ENCODE assay signal across 12 cellular contexts in the genomic region with DNA sequence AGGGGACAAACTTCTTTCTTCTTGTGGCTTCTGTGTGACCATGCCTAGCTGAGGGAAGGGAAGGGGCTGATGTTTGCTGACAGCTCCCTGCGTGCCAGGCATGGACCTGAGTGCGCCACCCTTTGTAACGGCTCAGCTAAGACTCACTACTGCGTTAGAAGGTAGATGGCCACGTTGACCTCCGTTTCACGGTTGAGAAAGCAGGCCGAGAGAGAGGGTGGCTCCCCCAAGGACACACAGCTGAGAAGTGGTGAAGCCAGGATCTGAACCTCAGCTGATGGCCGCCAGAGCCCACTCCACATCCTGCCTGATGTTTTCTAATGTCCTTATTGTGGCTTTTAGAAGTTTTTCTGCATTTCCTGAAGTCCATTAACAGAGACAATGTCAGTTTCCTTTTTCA. TPM values are rescaled to one million over a fixed set of nuclear protein-coding genes. Genes with fewer than 3 reads are reported as not detected.
DNase-seq lines count a peak whose midpoint lies in the region; ATAC-seq and TF ChIP-seq lines count a peak whose summit lies in the region.
"Had no signal": no experiment of that assay in that cellular context is flagged by ENCODE, and none has a peak within 500 bp of the region (broad histone marks: within the 10 kb centered on the region; RNA-seq: fewer than 3 reads in every experiment).

No MANE protein-coding gene starts in this region.

- no peak overlapping the region for H3K23ac ChIP-seq in neuronal stem cell (ENCODE audit: low read depth, low read length, poor library complexity)

- intact Hi-C loops in cardiac septum (cut with DNase I): no loop called here

- H2AFZ ChIP-seq in GM23338 (no peak overlapping the region), neuronal stem cell (ENCODE audit: low read length) (no peak overlapping the region)

- H3K9me2 ChIP-seq in GM23338 (ENCODE audit: insufficient read depth): peaks cover 6% of the 10 kb centered on the region; the same call in 1 of the 2 replicates

- no peaks in the 10 kb centered on the region for H3F3A ChIP-seq in GM23338 (replicated peaks; ENCODE audit: low read depth)

- no peak for TF ChIP-seq CTCF in GM23338 (conservative IDR thresholded peaks at IDR 0.05; ENCODE audit: low read depth in 2 of 2)

- H3K9ac ChIP-seq in neuronal stem cell (ENCODE audit: low read depth, low read length, poor library complexity): no peak overlapping the region

- no peak for ATAC-seq in activated CD8-positive, alpha-beta memory T cell treated with anti-CD3 and anti-CD28 coated beads, Interleukin-2, amount 10 ng/mL, durations not matched to agents 7 days and 5 days
- no peak for ATAC-seq in GM23338
- ATAC-seq: A549, gastrocnemius medialis had no signal

- H3K79me2 ChIP-seq in GM23338 (replicated peaks; ENCODE audit: insufficient read depth): no peaks in the 10 kb centered on the region

- H3K36me3 Mint-ChIP-seq in activated CD8-positive, alpha-beta memory T cell treated with anti-CD3 and anti-CD28 coated beads, Interleukin-2, amount 10 ng/mL, durations not matched to agents 7 days and 5 days: peaks cover 4% of the 10 kb centered on the region
- H3K36me3 Mint-ChIP-seq in GM23338 (ENCODE audit: low read depth) (no peaks in the 10 kb centered on the region; the same call in 2 of the 3 replicates), IgD-negative memory B cell (peaks cover 1% of the 10 kb centered on the region)

- H3K79me1 ChIP-seq in neuronal stem cell (ENCODE audit: low read depth, low read length): no peaks in the 10 kb centered on the region

- H2AK5ac ChIP-seq in neuronal stem cell (ENCODE audit: low read depth, low read length): no peak overlapping the region

- DNase-seq in activated CD8-positive, alpha-beta memory T cell treated with anti-CD3 and anti-CD28 coated beads, Interleukin-2, amount 10 ng/mL, durations not matched to agents 7 days and 5 days: peak; percentile 44
- DNase-seq in activated CD8-positive, alpha-beta memory T cell treated with anti-CD3 and anti-CD28 coated beads, Interleukin-2, amount 50 U/mL, for 4 hours: no peak
- DNase-seq in GM23338 (ENCODE audit: low spot score): no peak
- DNase-seq in neuronal stem cell (ENCODE audit: low spot score): no peak
- DNase-seq in cardiac septum (ENCODE audit: low spot score): no peak
- no peak for DNase-seq in SHP77 (lab: John Stamatoyannopoulos, UW)
- no peak for DNase-seq in NCI-H526 (lab: John Stamatoyannopoulos, UW)
- DNase-seq: gastrocnemius medialis, NCI-H1930 had no signal

- H4K91ac ChIP-seq in neuronal stem cell (ENCODE audit: low read depth, low read length, poor library complexity): no peak overlapping the region

- no peaks in the 10 kb centered on the region for H4K20me1 ChIP-seq in GM23338 (replicated peaks; ENCODE audit: insufficient read depth)

- H3K4me3 ChIP-seq in GM23338 (no peak overlapping the region), neuronal stem cell (ENCODE audit: low read length in 2 of 2) (no peak overlapping the region)
- H3K4me3 ChIP-seq: A549, ascending aorta, gastrocnemius medialis had no signal

- H2BK5ac ChIP-seq in neuronal stem cell (ENCODE audit: low read length): no peak overlapping the region

- CTCF ChIA-PET in activated CD8-positive, alpha-beta memory T cell treated with anti-CD3 and anti-CD28 coated beads, Interleukin-2, amount 10 ng/mL, durations not matched to agents 7 days and 5 days (lab: Charles Lee): interaction anchor here (1.0 to 2.8 kb wide), 10 partner anchors 10 to 259 kb away, joined by 3 to 15 read pairs (median 5); partner anchors contain the start of gene RGS9

- H3K4me3 Mint-ChIP-seq in activated CD8-positive, alpha-beta memory T cell treated with anti-CD3 and anti-CD28 coated beads, Interleukin-2, amount 10 ng/mL, durations not matched to agents 7 days and 5 days: no peak overlapping the region
- H3K4me3 Mint-ChIP-seq in GM23338 (no peak overlapping the region), IgD-negative memory B cell (peak overlapping the region in 2 of 4 donors; percentile 58 to 89)

- H3K14ac ChIP-seq in neuronal stem cell (ENCODE audit: low read length): no peak overlapping the region

- peak overlapping the region; percentile 0 for H3K18ac ChIP-seq in neuronal stem cell (ENCODE audit: low read length)

- H2BK15ac ChIP-seq in neuronal stem cell (ENCODE audit: low read length): no peak overlapping the region

- H2BK12ac ChIP-seq in neuronal stem cell (ENCODE audit: low read length): peak overlapping the region; percentile 48

- H3K27ac Mint-ChIP-seq in activated CD8-positive, alpha-beta memory T cell treated with anti-CD3 and anti-CD28 coated beads, Interleukin-2, amount 10 ng/mL, durations not matched to agents 7 days and 5 days: peak overlapping the region; percentile 90
- H3K27ac Mint-ChIP-seq in GM23338 (peak overlapping the region; percentile 97; the same call in 1 of the 2 replicates), IgD-negative memory B cell (peak overlapping the region in 2 of 3 donors; percentile 19 to 61)

- peaks cover 74% of the 10 kb centered on the region for H3K4me1 Mint-ChIP-seq in activated CD8-positive, alpha-beta memory T cell treated with anti-CD3 and anti-CD28 coated beads, Interleukin-2, amount 10 ng/mL, durations not matched to agents 7 days and 5 days
- H3K4me1 Mint-ChIP-seq in GM23338: peaks cover 43% of the 10 kb centered on the region
- H3K4me1 Mint-ChIP-seq in IgD-negative memory B cell: peaks cover 33 to 37% (median 37%) of the 10 kb centered on the region in 3 donors

- H3K9me3 Mint-ChIP-seq in activated CD8-positive, alpha-beta memory T cell treated with anti-CD3 and anti-CD28 coated beads, Interleukin-2, amount 10 ng/mL, durations not matched to agents 7 days and 5 days (ENCODE audit: low read depth): peaks cover 1% of the 10 kb centered on the region
- H3K9me3 Mint-ChIP-seq in GM23338: no peaks in the 10 kb centered on the region
- H3K9me3 Mint-ChIP-seq in IgD-negative memory B cell: peaks cover 0 to 3% (median 0%) of the 10 kb centered on the region in 3 donors

- H3K27ac ChIP-seq in GM23338 (ENCODE audit: low read depth) (0 out of 2 replicates have a peak overlapping the region, but pooled peaks have one; percentile 60), neuronal stem cell (replicated peaks; ENCODE audit: low read length) (no peak overlapping the region)
- H3K27ac ChIP-seq: ascending aorta, gastrocnemius medialis had no signal

- H4K8ac ChIP-seq in neuronal stem cell (ENCODE audit: low read depth, low read length): no peak overlapping the region

- no CpG with 5 or more reads among the region's 9 CpGs for WGBS in neuronal stem cell (ENCODE audit: extremely low coverage in 2 of 2, insufficient read length in 2 of 2, insufficient replicate concordance in 1 of 2), 2 donors

- peaks cover 5% of the 10 kb centered on the region for H3K27me3 Mint-ChIP-seq in activated CD8-positive, alpha-beta memory T cell treated with anti-CD3 and anti-CD28 coated beads, Interleukin-2, amount 10 ng/mL, durations not matched to agents 7 days and 5 days
- peaks cover 6% of the 10 kb centered on the region for H3K27me3 Mint-ChIP-seq in GM23338 (ENCODE audit: insufficient read depth, low read depth, poor library complexity)
- H3K27me3 Mint-ChIP-seq in IgD-negative memory B cell: peaks cover 12% of the 10 kb centered on the region

- no peaks in the 10 kb centered on the region for H3K27me3 ChIP-seq in GM23338 (ENCODE audit: insufficient read depth)
- no peaks in the 10 kb centered on the region for H3K27me3 ChIP-seq in neuronal stem cell (ENCODE audit: control insufficient read depth in 3 of 3, insufficient read depth in 3 of 3, low read depth in 1 of 3, low read length in 3 of 3)
- H3K27me3 ChIP-seq: ascending aorta had no signal

- H3K4me2 ChIP-seq in GM23338 (no peak overlapping the region), neuronal stem cell (ENCODE audit: insufficient read depth, low read length, poor library complexity, severe bottlenecking) (no peak overlapping the region)
- H3K4me2 ChIP-seq: A549 had no signal

- H3K4me1 ChIP-seq in GM23338 (ENCODE audit: insufficient read depth) (peaks cover 30% of the 10 kb centered on the region), neuronal stem cell (ENCODE audit: control insufficient read depth in 2 of 2, insufficient read depth in 1 of 2, low read depth in 1 of 2, low read length in 2 of 2) (peaks cover 22 to 41% of the 10 kb centered on the region in 2 donors)
- H3K4me1 ChIP-seq: ascending aorta, gastrocnemius medialis had no signal

- H2BK120ac ChIP-seq in neuronal stem cell (ENCODE audit: low read depth, low read length): no peak overlapping the region

- no peaks in the 10 kb centered on the region for H3K9me3 ChIP-seq in neuronal stem cell (replicated peaks in 1 of 2; ENCODE audit: control insufficient read depth in 2 of 2, insufficient read depth in 1 of 2, low read depth in 1 of 2, low read length in 2 of 2)
- H3K9me3 ChIP-seq: A549, ascending aorta, gastrocnemius medialis had no signal

- H3K4ac ChIP-seq in neuronal stem cell (ENCODE audit: low read length): no peak overlapping the region

- H3K36me3 ChIP-seq in GM23338 (ENCODE audit: insufficient read depth) (no peaks in the 10 kb centered on the region), neuronal stem cell (replicated peaks in 1 of 2; ENCODE audit: control insufficient read depth in 2 of 2, insufficient read depth in 2 of 2, low read length in 2 of 2) (no peaks in the 10 kb centered on the region)
- H3K36me3 ChIP-seq: ascending aorta, gastrocnemius medialis had no signal

TF ChIP-seq in GM23338, 12 proteins besides CTCF, POLR2A, EP300 and RAD21 (continues in another document):
- no peak for TF ChIP-seq JUNB (IDR thresholded peaks at IDR 0.05; ENCODE audit: unreplicated experiment)

RNA-seq across cellular contexts. Expression of gene RGS9, which starts 45.1 kb away (rescaled TPM):
- 10 to 100 TPM in 1 of 2 experiments, 1 to 10 TPM in 1; 4.7 to 16.0 TPM for total RNA-seq in activated CD8-positive, alpha-beta memory T cell treated with anti-CD3 and anti-CD28 coated beads, Interleukin-2, amount 10 ng/mL, durations not matched to agents 7 days and 5 days
- 12.8 and 19.2 TPM in 2 replicates for total RNA-seq in GM23338 (2014; rRNA removed; shearing (Covaris generic))
- polyA plus RNA-seq in GM23338 (2016; fragmentation: Nextera tagmentation; extraction: Ambion mirVana): 29.6 and 29.8 TPM in 2 replicates
- 0.61 TPM for polyA plus RNA-seq in IgD-negative memory B cell
- 8.1 TPM for polyA plus RNA-seq in neuronal stem cell (2013, experiment 1 of 2)
- polyA plus RNA-seq in neuronal stem cell (2013, experiment 2 of 2): 7.6 TPM
- total RNA-seq in cardiac septum: 0.38 TPM

Comparison
In these comparisons a context has a peak if more than half of its experiments do, and no peak if none do; other contexts are left out.
1. H3K27ac Mint-ChIP-seq: peak in every context shown above with its lines; median percentile 97 in GM23338; 90 in activated CD8-positive, alpha-beta memory T cell treated with anti-CD3 and anti-CD28 coated beads, Interleukin-2, amount 10 ng/mL, durations not matched to agents 7 days and 5 days; 40 in IgD-negative memory B cell.